Comparison of ENCODE assay signal across 9 cellular contexts in the genomic region with DNA sequence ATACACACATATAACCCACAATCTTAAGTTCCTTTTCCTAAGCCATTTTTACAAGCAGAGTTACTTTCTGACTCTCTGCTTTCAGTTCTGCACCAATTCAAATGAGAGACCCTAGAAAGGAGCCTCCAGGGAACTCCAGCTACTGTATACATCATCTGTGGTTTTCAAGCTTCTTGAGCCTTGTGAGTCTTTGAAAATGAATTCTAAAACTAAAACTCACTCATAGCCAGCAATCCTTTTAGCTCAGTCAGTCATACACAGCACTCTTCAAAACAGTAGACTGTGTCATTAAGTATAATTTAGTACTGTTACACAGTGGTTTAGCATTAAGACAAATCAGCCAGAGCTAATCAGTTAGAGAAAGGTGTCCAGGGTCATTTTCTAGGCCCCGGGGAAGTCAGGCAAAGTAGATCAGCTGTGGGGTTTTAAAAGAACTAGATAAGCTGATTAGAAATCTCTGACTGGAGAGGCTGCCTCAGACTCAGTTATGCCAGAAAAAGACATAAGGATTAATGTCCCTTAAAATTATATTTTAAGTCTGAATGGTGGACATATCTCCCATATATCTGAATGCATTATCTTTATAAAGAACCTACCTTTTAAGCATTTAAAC.
A peak's percentile ranks its signal among the peaks of the same experiment; 100 is the strongest.
DNase-seq lines count a peak whose midpoint lies in the region; ATAC-seq lines count a peak whose summit lies in the region.
"Had no signal": no experiment of that assay in that cellular context is flagged by ENCODE, and none has a peak within 500 bp of the region (broad histone marks: within the 10 kb centered on the region; RNA-seq: fewer than 3 reads in every experiment).

No MANE protein-coding gene starts in this region.

- peak; percentile 53 for DNase-seq in D341Med (ENCODE audit: low spot score)
- DNase-seq in NCI-H146 treated with DMSO at 0.1 percent for 48 hours (lab: John Stamatoyannopoulos, UW; ENCODE audit: unreplicated experiment) = peak; percentile 48
- DNase-seq in fibroblast of peridontal ligament (ENCODE audit: extremely low read depth) = peak; percentile 91
- no peak for DNase-seq in HuH-7.5 (ENCODE audit: low spot score)
- no peak for DNase-seq in activated effector memory CD4-positive, alpha-beta T cell treated with Interleukin-2 at 50 U/mL for 16 hours
- no peak for DNase-seq in HT-29 (ENCODE audit: low spot score)
- DNase-seq in occipital lobe (lab: John Stamatoyannopoulos, UW) = no peak

- peak; percentile 79 for ATAC-seq in GM21619 (IDR thresholded peaks at IDR 0.05; ENCODE audit: unreplicated experiment)
- ATAC-seq: Panc1 had no signal

Comparison
In these comparisons a context has a peak if more than half of its experiments do, and no peak if none do; other contexts are left out.
1. DNase-seq: peak in D341Med (single experiment), NCI-H146 treated with DMSO at 0.1 percent for 48 hours (single experiment) and fibroblast of peridontal ligament (single experiment); none in HuH-7.5 (single experiment), activated effector memory CD4-positive, alpha-beta T cell treated with Interleukin-2 at 50 U/mL for 16 hours (single experiment), HT-29 (single experiment) and occipital lobe (single experiment).